24 cellular contexts compared by ENCODE assay signal in the genomic region with DNA sequence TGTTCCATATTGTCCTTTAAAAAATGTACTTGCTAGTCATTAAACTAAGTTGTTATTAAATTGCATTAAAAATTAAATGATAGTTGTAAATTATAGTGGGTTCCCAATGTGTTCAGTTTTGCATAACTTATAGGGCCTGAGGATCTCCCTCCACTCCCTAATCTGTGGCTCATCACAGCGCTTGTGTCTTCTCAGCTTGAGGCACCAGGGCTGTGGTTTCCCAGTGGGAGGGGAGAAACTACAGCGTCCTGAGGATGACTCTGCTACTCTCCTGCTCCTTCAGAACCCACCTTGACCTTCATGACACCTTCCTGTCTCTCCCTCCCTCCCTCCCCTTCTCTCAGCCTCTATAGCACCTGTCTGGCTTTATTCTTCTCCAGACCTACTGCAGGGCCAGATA. TPM values are rescaled to one million over a fixed set of nuclear protein-coding genes. Genes with fewer than 3 reads are reported as not detected.
"Had no signal": no experiment of that assay in that cellular context is flagged by ENCODE, and none has a peak within 500 bp of the region (broad histone marks: within the 10 kb centered on the region; RNA-seq: fewer than 3 reads in every experiment).

No MANE protein-coding gene starts in this region.

- H3K4me3 ChIP-seq: adrenal gland, Peyer's patch had no signal

- H3K36me3 ChIP-seq: adrenal gland, Peyer's patch had no signal

- ATAC-seq: activated CD4-positive, CD25-positive, alpha-beta regulatory T cell treated with anti-CD3 and anti-CD28 coated beads, Interleukin-2, amount 50 U/mL, for 24 hours; activated CD8-positive, alpha-beta T cell treated with anti-CD3 and anti-CD28 coated beads for 36 hours; activated T-cell treated with anti-CD3 and anti-CD28 coated beads, Interleukin-2, amount 50 U/mL, for 72 hours had no signal

- H3K27me3 ChIP-seq: adrenal gland, Peyer's patch had no signal

- H3K27ac ChIP-seq: adrenal gland, Peyer's patch, RWPE1 had no signal

- H3K9me3 ChIP-seq: adrenal gland had no signal

- DNase-seq: activated CD4-positive, alpha-beta T cell treated with anti-CD3 and anti-CD28 coated beads for 4 hours; activated CD8-positive, alpha-beta memory T cell treated with anti-CD3 and anti-CD28 coated beads, Interleukin-2, amount 50 U/mL, for 4 hours; activated CD8-positive, alpha-beta T cell treated with anti-CD3 and anti-CD28 coated beads for 36 hours; activated gamma-delta T cell treated with Interleukin-2 at 50 U/mL for 16 hours; activated naive CD4-positive, alpha-beta T cell treated with anti-CD3 and anti-CD28 coated beads, Interleukin-2, amount 10 ng/mL, durations not matched to agents 7 days and 5 days; activated naive CD8-positive, alpha-beta T cell treated with anti-CD3 and anti-CD28 coated beads for 36 hours; activated T-cell treated with anti-CD3 and anti-CD28 coated beads, Interleukin-2, amount 50 U/mL, for 72 hours; adrenal gland; anterior cingulate cortex; KG1; NCI-H1048; NCI-H1930; NCI-H2171 treated with DMSO at 0.1 percent for 48 hours; NCI-H226; NCI-H526 treated with DMSO at 0.1 percent for 48 hours; NCI-H82; Peyer's patch; SHP77 treated with DMSO at 0.1 percent for 48 hours had no signal

- H3K4me1 ChIP-seq: adrenal gland, Peyer's patch had no signal

RNA-seq across cellular contexts. Expression of a gene that starts 1.4 kb away (rescaled TPM):
- total RNA-seq: activated CD8-positive, alpha-beta T cell treated with anti-CD3 and anti-CD28 coated beads for 36 hours; activated naive CD8-positive, alpha-beta T cell treated with anti-CD3 and anti-CD28 coated beads for 36 hours; activated T-cell treated with anti-CD3 and anti-CD28 coated beads, Interleukin-2, amount 50 U/mL, for 72 hours; activated T-helper 2 cell treated with anti-CD3 and anti-CD28 coated beads, Interferon-gamma antibody, Interleukin-2, Interleukin-4, amounts not matched to agents 10 μg/mL and 5 μg/mL and 100 μg/mL, durations not matched to agents 14 hours and 24 hours and 36 hours; M059J; SK-MEL-5 had no signal
- polyA plus RNA-seq: IgD-negative memory B cell had no signal
